In the genomic region with DNA sequence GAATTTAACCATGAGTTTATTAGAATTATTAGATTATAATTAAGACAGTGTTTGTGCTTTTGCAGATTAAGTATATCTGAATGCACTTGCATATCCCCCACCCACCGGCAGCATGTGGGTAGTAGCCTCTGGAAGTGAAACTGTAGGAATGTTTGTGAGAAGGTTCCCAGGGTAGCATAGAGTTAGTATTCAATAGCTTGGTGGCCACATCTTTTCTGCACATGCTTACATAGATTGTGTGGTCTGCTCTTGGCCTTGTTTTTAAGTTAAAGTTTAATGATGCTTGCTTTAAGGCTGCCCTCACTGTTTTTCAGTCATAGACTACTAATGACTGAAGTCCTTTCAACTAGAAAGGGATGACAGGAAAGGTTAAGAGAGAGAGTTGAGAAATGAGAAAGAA, we compare ENCODE assay signal across 29 cellular contexts.
DNase-seq lines count a peak whose midpoint lies in the region; TF ChIP-seq lines count a peak whose summit lies in the region.
"Had no signal": no experiment of that assay in that cellular context is flagged by ENCODE, and none has a peak within 500 bp of the region (broad histone marks: within the 10 kb centered on the region; RNA-seq: fewer than 3 reads in every experiment).

No MANE protein-coding gene starts in this region.

- H3K4me3 ChIP-seq in HUES48 (ENCODE audit: low read depth, low read length) (no peak overlapping the region), astrocyte of the cerebellum (ENCODE audit: low read depth, low read length) (no peak overlapping the region), iPS-20b (ENCODE audit: low read length) (0 out of 2 replicates have a peak overlapping the region, but pooled peaks have one; percentile 9), smooth muscle cell (no peak overlapping the region)
- H3K4me3 ChIP-seq: BLaER1 treated with 17β-estradiol and CSF1 and Interleukin-3, amounts not matched to agents 10 nM and 100 nM; body of pancreas; dorsolateral prefrontal cortex; gastroesophageal sphincter; hepatocyte; MG63; psoas muscle; sigmoid colon; stomach; transverse colon had no signal

- H3K27me3 Mint-ChIP-seq in progenitor cell of endocrine pancreas (no peaks in the 10 kb centered on the region), HFFc6 (ENCODE audit: insufficient read depth) (peaks cover 4% of the 10 kb centered on the region; the same call in 1 of the 2 replicates)
- H3K27me3 Mint-ChIP-seq: activated CD4-positive, alpha-beta memory T cell treated with anti-CD3 and anti-CD28 coated beads for 36 hours; activated naive CD8-positive, alpha-beta T cell treated with anti-CD3 and anti-CD28 coated beads, Interleukin-2, amount 50 U/mL, for 24 hours; T-helper 17 cell had no signal

- no peak overlapping the region for H2AFZ ChIP-seq in smooth muscle cell (ENCODE audit: low read depth)
- H2AFZ ChIP-seq: hepatocyte had no signal

- no peak overlapping the region for H3K27ac Mint-ChIP-seq in progenitor cell of endocrine pancreas
- no peak overlapping the region for H3K27ac Mint-ChIP-seq in HFFc6
- H3K27ac Mint-ChIP-seq: activated CD4-positive, alpha-beta memory T cell treated with anti-CD3 and anti-CD28 coated beads for 36 hours; activated naive CD8-positive, alpha-beta T cell treated with anti-CD3 and anti-CD28 coated beads, Interleukin-2, amount 50 U/mL, for 24 hours; activated T-cell treated with anti-CD3 and anti-CD28 coated beads, Interleukin-2, amount 50 U/mL, for 72 hours; T-helper 17 cell had no signal

- H3K4me3 Mint-ChIP-seq in progenitor cell of endocrine pancreas (ENCODE audit: low read depth) (no peak overlapping the region), HFFc6 (no peak overlapping the region)
- H3K4me3 Mint-ChIP-seq: activated CD4-positive, alpha-beta memory T cell treated with anti-CD3 and anti-CD28 coated beads for 36 hours; activated naive CD8-positive, alpha-beta T cell treated with anti-CD3 and anti-CD28 coated beads, Interleukin-2, amount 50 U/mL, for 24 hours; activated T-cell treated with anti-CD3 and anti-CD28 coated beads, Interleukin-2, amount 50 U/mL, for 72 hours; T-helper 17 cell had no signal

- H3F3A ChIP-seq in smooth muscle cell (ENCODE audit: low read depth): no peaks in the 10 kb centered on the region

- H4K20me1 ChIP-seq in smooth muscle cell (ENCODE audit: low read depth): no peaks in the 10 kb centered on the region

- H3K27ac ChIP-seq in HUES48 (ENCODE audit: low read depth, low read length) (peak overlapping the region; percentile 46), iPS-20b (ENCODE audit: low read length) (no peak overlapping the region), smooth muscle cell (ENCODE audit: low read depth) (no peak overlapping the region)
- H3K27ac ChIP-seq: BLaER1 treated with 17β-estradiol and CSF1 and Interleukin-3, amounts not matched to agents 10 nM and 100 nM; body of pancreas; hepatocyte; HL-60; psoas muscle; stomach; transverse colon had no signal

- 91% methylated on average over 1 of the region's 1 CpG for WGBS in smooth muscle cell (ENCODE audit: low lambda C conversion rate)

- peak; percentile 11 for DNase-seq in astrocyte of the cerebellum (ENCODE audit: low read depth)
- DNase-seq in smooth muscle cell (lab: John Stamatoyannopoulos, UW; ENCODE audit: unreplicated experiment): no peak
- DNase-seq in activated naive CD4-positive, alpha-beta T cell (lab: John Stamatoyannopoulos, UW): no peak
- no peak for DNase-seq in progenitor cell of endocrine pancreas (ENCODE audit: low spot score, unreplicated experiment)
- DNase-seq in HFFc6: no peak
- DNase-seq: activated CD4-positive, alpha-beta memory T cell treated with anti-CD3 and anti-CD28 coated beads for 36 hours; activated CD4-positive, CD25-positive, alpha-beta regulatory T cell treated with anti-CD3 and anti-CD28 coated beads, Interleukin-2, amount 50 U/mL, for 72 hours; activated naive CD8-positive, alpha-beta T cell treated with anti-CD3 and anti-CD28 coated beads, Interleukin-2, amount 50 U/mL, for 24 hours; activated T-cell treated with anti-CD3 and anti-CD28 coated beads, Interleukin-2, amount 50 U/mL, for 72 hours; body of pancreas; DMS53; dorsolateral prefrontal cortex; KG1; left ventricle myocardium superior; MG63; NCI-H1105 treated with DMSO at 0.1 percent for 48 hours; NCI-H1930; psoas muscle; sigmoid colon; stimulated activated CD4-positive, alpha-beta T cell treated with anti-CD3 and anti-CD28 coated beads, Interleukin-4, amount 100 ng/mL, for 1 hour; stomach; T-helper 17 cell; transverse colon had no signal

- H3K4me1 ChIP-seq in HUES48 (ENCODE audit: control insufficient read depth, insufficient read depth, low read length): peaks cover 55% of the 10 kb centered on the region
- peaks cover 43% of the 10 kb centered on the region for H3K4me1 ChIP-seq in iPS-20b (ENCODE audit: insufficient read depth, low read length)
- H3K4me1 ChIP-seq in smooth muscle cell (ENCODE audit: low read depth): peaks cover 55% of the 10 kb centered on the region
- H3K4me1 ChIP-seq: body of pancreas had no signal

- TF ChIP-seq CTCF in astrocyte of the cerebellum (IDR thresholded peaks at IDR 0.05; ENCODE audit: low read depth, low read length, missing control alignments) (no peak), smooth muscle cell (IDR thresholded peaks at IDR 0.05; ENCODE audit: borderline replicate concordance, insufficient read depth, poor library complexity, severe bottlenecking) (no peak), progenitor cell of endocrine pancreas (IDR thresholded peaks at IDR 0.05; ENCODE audit: unreplicated experiment) (no peak), HFFc6 (IDR thresholded peaks at IDR 0.05) (no peak)

- H3K4me1 Mint-ChIP-seq in progenitor cell of endocrine pancreas (ENCODE audit: low read depth) (peaks cover 15% of the 10 kb centered on the region), HFFc6 (ENCODE audit: low read depth) (no peaks in the 10 kb centered on the region)
- H3K4me1 Mint-ChIP-seq: activated naive CD8-positive, alpha-beta T cell treated with anti-CD3 and anti-CD28 coated beads, Interleukin-2, amount 50 U/mL, for 24 hours; T-helper 17 cell had no signal

- peak overlapping the region; percentile 13 for H3K4me2 ChIP-seq in smooth muscle cell
- H3K4me2 ChIP-seq: BLaER1 treated with 17β-estradiol and CSF1 and Interleukin-3, amounts not matched to agents 10 nM and 100 nM; hepatocyte had no signal

- H3K36me3 Mint-ChIP-seq in progenitor cell of endocrine pancreas (ENCODE audit: insufficient read depth): no peaks in the 10 kb centered on the region
- no peaks in the 10 kb centered on the region for H3K36me3 Mint-ChIP-seq in HFFc6 (ENCODE audit: low read depth)
- H3K36me3 Mint-ChIP-seq: activated CD4-positive, alpha-beta memory T cell treated with anti-CD3 and anti-CD28 coated beads for 36 hours had no signal

- in situ Hi-C loops in astrocyte of the cerebellum (cut with HindIII; ENCODE audit: low sequenced_read_pairs): no loop called here

- no peaks in the 10 kb centered on the region for H3K9me3 ChIP-seq in HUES48 (ENCODE audit: control insufficient read depth, insufficient read depth, low read length)
- no peaks in the 10 kb centered on the region for H3K9me3 ChIP-seq in iPS-20b (ENCODE audit: insufficient read depth, low read depth, low read length)
- H3K9me3 ChIP-seq in smooth muscle cell (replicated peaks; ENCODE audit: low read depth): no peaks in the 10 kb centered on the region
- H3K9me3 ChIP-seq: BLaER1 treated with 17β-estradiol and CSF1 and Interleukin-3, amounts not matched to agents 10 nM and 100 nM; body of pancreas; gastroesophageal sphincter; MG63; psoas muscle; sigmoid colon; stomach; transverse colon had no signal

- H3K27me3 ChIP-seq in HUES48 (ENCODE audit: control insufficient read depth, insufficient read depth, low read length) (no peaks in the 10 kb centered on the region), iPS-20b (ENCODE audit: insufficient read depth, low read length) (no peaks in the 10 kb centered on the region), smooth muscle cell (ENCODE audit: low read depth) (no peaks in the 10 kb centered on the region)
- H3K27me3 ChIP-seq: BLaER1 treated with 17β-estradiol and CSF1 and Interleukin-3, amounts not matched to agents 10 nM and 100 nM; body of pancreas; gastroesophageal sphincter; hepatocyte; MG63; sigmoid colon; stomach; transverse colon had no signal

- H3K9me3 Mint-ChIP-seq in progenitor cell of endocrine pancreas (ENCODE audit: low read depth) (no peaks in the 10 kb centered on the region), HFFc6 (no peaks in the 10 kb centered on the region)
- H3K9me3 Mint-ChIP-seq: activated CD4-positive, alpha-beta memory T cell treated with anti-CD3 and anti-CD28 coated beads for 36 hours; activated naive CD8-positive, alpha-beta T cell treated with anti-CD3 and anti-CD28 coated beads, Interleukin-2, amount 50 U/mL, for 24 hours had no signal

- no peak overlapping the region for H3K9ac ChIP-seq in HUES48 (ENCODE audit: low read depth, low read length)
- peak overlapping the region; percentile 24; the same call in 1 of the 2 replicates for H3K9ac ChIP-seq in iPS-20b (ENCODE audit: low read depth, low read length)
- no peak overlapping the region for H3K9ac ChIP-seq in smooth muscle cell (ENCODE audit: low read depth)
- H3K9ac ChIP-seq: BLaER1 treated with 17β-estradiol and CSF1 and Interleukin-3, amounts not matched to agents 10 nM and 100 nM had no signal

- peaks cover 53% of the 10 kb centered on the region for H3K79me2 ChIP-seq in smooth muscle cell (ENCODE audit: low read depth)

- H3K36me3 ChIP-seq in HUES48 (ENCODE audit: control insufficient read depth, insufficient read depth, low read length) (no peaks in the 10 kb centered on the region), iPS-20b (ENCODE audit: insufficient read depth, low read depth, low read length) (no peaks in the 10 kb centered on the region), smooth muscle cell (ENCODE audit: low read depth) (no peaks in the 10 kb centered on the region)
- H3K36me3 ChIP-seq: BLaER1 treated with 17β-estradiol and CSF1 and Interleukin-3, amounts not matched to agents 10 nM and 100 nM; gastroesophageal sphincter; MG63; sigmoid colon; stomach; transverse colon had no signal
